13 cellular contexts compared by ENCODE assay signal in genomic region chr6:168196385-168196860, GRCh38.
DNase-seq lines count a peak whose midpoint lies in the region; ATAC-seq and TF ChIP-seq lines count a peak whose summit lies in the region.
"Had no signal": no experiment of that assay in that cellular context is flagged by ENCODE, and none has a peak within 500 bp of the region (broad histone marks: within the 10 kb centered on the region; RNA-seq: fewer than 3 reads in every experiment).

No MANE protein-coding gene starts in this region.

- no peak overlapping the region for H3K9ac ChIP-seq in PC-3 (ENCODE audit: low read length)

- DNase-seq in COLO668 (lab: John Stamatoyannopoulos, UW; ENCODE audit: unreplicated experiment) (peak; percentile 72), NCI-H1436 treated with DMSO at 0.1 percent for 48 hours (lab: John Stamatoyannopoulos, UW) (peak; percentile 2), PC-3 (peak; percentile 38), left lung (peak in 1 of 2 donors; percentile 62), putamen (ENCODE audit: low spot score) (no peak), foreskin melanocyte (no peak)
- no peak for DNase-seq in activated CD4-positive, alpha-beta T cell treated with anti-CD3 and anti-CD28 coated beads for 4 hours
- DNase-seq: activated CD4-positive, alpha-beta T cell treated with anti-CD3 and anti-CD28 coated beads, Interleukin-2, amount 10 ng/mL, durations not matched to agents 24 days and 14 days; activated effector memory CD4-positive, alpha-beta T cell treated with Interleukin-2 at 50 U/mL for 16 hours; DND-41; NK-92 treated with Interleukin-12 subunit alpha and Interleukin-12 subunit beta, amount 100 ng/mL, for 24 hours; trophoblast cell had no signal

- H3F3A ChIP-seq in PC-3 (ENCODE audit: low read length, unreplicated experiment): no peaks in the 10 kb centered on the region

- H3K79me2 ChIP-seq in PC-3 (ENCODE audit: low read length): no peaks in the 10 kb centered on the region

- H3K27me3 ChIP-seq in PC-3 (ENCODE audit: low read length) (peaks cover 22% of the 10 kb centered on the region), left lung (peaks cover 0 to 20% of the 10 kb centered on the region in 2 donors)

- H2AFZ ChIP-seq in PC-3 (ENCODE audit: low read length): no peak overlapping the region

- H3K9me3 ChIP-seq in PC-3 (ENCODE audit: low read length) (no peaks in the 10 kb centered on the region), left lung (no peaks in the 10 kb centered on the region)

- no peak overlapping the region for H3K4me2 ChIP-seq in PC-3 (ENCODE audit: low read length)

- CTCF ChIA-PET in PC-3 (lab: Charles Lee): no interaction called here

- H3K9me2 ChIP-seq in PC-3 (replicated peaks; ENCODE audit: low read length): no peaks in the 10 kb centered on the region

- no peak overlapping the region for H3K4me3 ChIP-seq in PC-3 (ENCODE audit: low read length)
- no peak overlapping the region for H3K4me3 ChIP-seq in left lung

- ATAC-seq in PC-3 (no peak; the same call in 1 of the 2 replicates), left lung (peak; percentile 89), HG03135 (IDR thresholded peaks at IDR 0.05; ENCODE audit: unreplicated experiment) (no peak)

- H4K20me1 ChIP-seq in PC-3 (ENCODE audit: low read length): no peaks in the 10 kb centered on the region

- POLR2A ChIA-PET in PC-3 (lab: Charles Lee; ENCODE audit: unreplicated experiment): no interaction called here

- intact Hi-C loops in PC-3 (cut with micrococcal nuclease): no loop called here
- intact Hi-C loops in left lung (cut with DNase I): no loop called here

- BruUV-seq in PC-3 (replicated peaks; lab: Mats Ljungman, UMichigan): no TSS peak

- TF ChIP-seq CTCF in PC-3 (conservative IDR thresholded peaks at IDR 0.05; ENCODE audit: low read depth, low read length) (no peak), left lung (IDR thresholded peaks at IDR 0.05) (no peak)

- H3K4me1 ChIP-seq in PC-3 (ENCODE audit: insufficient read depth, low read length): no peaks in the 10 kb centered on the region
- no peaks in the 10 kb centered on the region for H3K4me1 ChIP-seq in left lung

- H3K27ac ChIP-seq in PC-3 (ENCODE audit: low read length) (no peak overlapping the region), left lung (no peak overlapping the region)

- no peaks in the 10 kb centered on the region for H3K36me3 ChIP-seq in PC-3 (ENCODE audit: low read depth, low read length)
- H3K36me3 ChIP-seq in left lung: no peaks in the 10 kb centered on the region

Comparison
In these comparisons a context has a peak if more than half of its experiments do, and no peak if none do; other contexts are left out.
1. DNase-seq: peak in COLO668 (single experiment), NCI-H1436 treated with DMSO at 0.1 percent for 48 hours (single experiment) and PC-3 (single experiment); none in activated CD4-positive, alpha-beta T cell treated with anti-CD3 and anti-CD28 coated beads for 4 hours (0 of 2), putamen (single experiment) and foreskin melanocyte (single experiment).